In the genomic region with DNA sequence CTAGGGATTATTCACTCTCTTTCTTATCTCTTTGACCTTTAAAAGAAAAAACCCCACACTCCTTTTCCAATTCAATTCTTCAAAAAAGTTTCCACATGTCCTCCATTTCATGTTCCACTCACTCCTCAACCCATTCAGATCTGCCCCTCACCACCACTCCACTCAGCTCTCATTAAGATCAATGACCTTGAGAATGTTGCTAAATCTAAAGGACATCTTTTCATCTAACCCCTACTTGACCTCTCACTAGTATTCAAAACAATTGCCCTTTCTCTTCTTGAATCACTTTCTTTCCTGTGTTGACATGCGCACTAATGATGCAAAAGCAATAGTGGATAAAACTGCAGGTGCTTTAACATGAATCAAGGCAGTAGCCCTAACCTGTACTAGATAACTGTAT, we compare ENCODE assay signal across 1 cellular context.
TF ChIP-seq lines count a peak whose summit lies in the region.

No MANE protein-coding gene starts in this region.

TF ChIP-seq in IMR-90, 13 proteins besides CTCF, POLR2A, EP300 and RAD21:
- TF ChIP-seq, protein P1, sequence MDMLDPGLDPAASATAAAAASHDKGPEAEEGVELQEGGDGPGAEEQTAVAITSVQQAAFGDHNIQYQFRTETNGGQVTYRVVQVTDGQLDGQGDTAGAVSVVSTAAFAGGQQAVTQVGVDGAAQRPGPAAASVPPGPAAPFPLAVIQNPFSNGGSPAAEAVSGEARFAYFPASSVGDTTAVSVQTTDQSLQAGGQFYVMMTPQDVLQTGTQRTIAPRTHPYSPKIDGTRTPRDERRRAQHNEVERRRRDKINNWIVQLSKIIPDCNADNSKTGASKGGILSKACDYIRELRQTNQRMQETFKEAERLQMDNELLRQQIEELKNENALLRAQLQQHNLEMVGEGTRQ (IDR thresholded peaks at IDR 0.05; ENCODE audit: low read depth, low read length): no peak
- no peak for TF ChIP-seq MXI1 (IDR thresholded peaks at IDR 0.05; ENCODE audit: borderline replicate concordance, low read depth, low read length)
- TF ChIP-seq RCOR1 (IDR thresholded peaks at IDR 0.05; ENCODE audit: insufficient replicate concordance, low read length): no peak
- TF ChIP-seq FOS (IDR thresholded peaks at IDR 0.05; ENCODE audit: low read depth, low read length): no peak
- no peak for TF ChIP-seq BHLHE40 (IDR thresholded peaks at IDR 0.05; ENCODE audit: low read depth, low read length)
- TF ChIP-seq, protein P2, sequence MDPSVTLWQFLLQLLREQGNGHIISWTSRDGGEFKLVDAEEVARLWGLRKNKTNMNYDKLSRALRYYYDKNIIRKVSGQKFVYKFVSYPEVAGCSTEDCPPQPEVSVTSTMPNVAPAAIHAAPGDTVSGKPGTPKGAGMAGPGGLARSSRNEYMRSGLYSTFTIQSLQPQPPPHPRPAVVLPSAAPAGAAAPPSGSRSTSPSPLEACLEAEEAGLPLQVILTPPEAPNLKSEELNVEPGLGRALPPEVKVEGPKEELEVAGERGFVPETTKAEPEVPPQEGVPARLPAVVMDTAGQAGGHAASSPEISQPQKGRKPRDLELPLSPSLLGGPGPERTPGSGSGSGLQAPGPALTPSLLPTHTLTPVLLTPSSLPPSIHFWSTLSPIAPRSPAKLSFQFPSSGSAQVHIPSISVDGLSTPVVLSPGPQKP (IDR thresholded peaks at IDR 0.05; ENCODE audit: borderline replicate concordance, low read depth, low read length): no peak
- no peak for TF ChIP-seq MAZ (IDR thresholded peaks at IDR 0.05; ENCODE audit: borderline replicate concordance, low read depth, low read length)
- no peak for TF ChIP-seq MAFK (IDR thresholded peaks at IDR 0.05; ENCODE audit: low read depth, low read length)
- TF ChIP-seq CHD1 (IDR thresholded peaks at IDR 0.05; ENCODE audit: low read depth, low read length): no peak
- TF ChIP-seq NFE2L2 (IDR thresholded peaks at IDR 0.05; ENCODE audit: low read depth, low read length): no peak
- no peak for TF ChIP-seq SMC3 (IDR thresholded peaks at IDR 0.05; ENCODE audit: low read depth, low read length)
